32 cellular contexts compared by ENCODE assay signal in genomic region chr5:588406-588995, GRCh38.
"Had no signal": no experiment of that assay in that cellular context is flagged by ENCODE, and none has a peak within 500 bp of the region (broad histone marks: within the 10 kb centered on the region; RNA-seq: fewer than 3 reads in every experiment).

No MANE protein-coding gene starts in this region.

- H3K36me3 ChIP-seq: ascending aorta, esophagus muscularis mucosa, heart left ventricle, neural progenitor cell, right lobe of liver, thoracic aorta, vagina had no signal

- FAIRE-seq: kidney had no signal

- H3K9me3 ChIP-seq: esophagus muscularis mucosa, heart left ventricle, right lobe of liver, thoracic aorta, vagina had no signal

- ATAC-seq: foreskin keratinocyte; heart left ventricle; left colon; right lobe of liver; stimulated activated naive CD8-positive, alpha-beta T cell treated with anti-CD3 and anti-CD28 coated beads, Interleukin-15, Interleukin-2, amounts not matched to agents 100 U/mL and 50 U/mL, for 24 hours had no signal

- H3K27ac ChIP-seq: ascending aorta, esophagus muscularis mucosa, foreskin keratinocyte, heart left ventricle, neural progenitor cell, right lobe of liver, skin epidermis, thoracic aorta, vagina had no signal

- DNase-seq: activated CD4-positive, alpha-beta T cell treated with anti-CD3 and anti-CD28 coated beads for 4 hours; activated CD4-positive, alpha-beta T cell treated with anti-CD3 and anti-CD28 coated beads, Interleukin-2, amount 50 U/mL, for 4 hours; activated gamma-delta T cell; activated naive CD4-positive, alpha-beta T cell treated with anti-CD3 and anti-CD28 coated beads, Interleukin-2, amount 10 ng/mL, durations not matched to agents 7 days and 5 days; activated naive CD8-positive, alpha-beta T cell treated with anti-CD3 and anti-CD28 coated beads, Interleukin-2, amount 10 ng/mL, durations not matched to agents 7 days and 5 days; activated T-cell treated with anti-CD3 and anti-CD28 coated beads, Interleukin-2, amount 50 U/mL, for 1 hour; dermis blood vessel endothelial cell; effector CD4-positive, alpha-beta T cell; foreskin keratinocyte; heart left ventricle; hypothalamus; immature natural killer cell; kidney; left colon; mammary epithelial cell; naive B cell; right lobe of liver; stimulated activated CD4-positive, alpha-beta T cell treated with anti-CD3 and anti-CD28 coated beads, Interleukin-12 subunit alpha, Interleukin-12 subunit beta, amount 100 ng/mL, for 4 hours; stimulated activated CD4-positive, alpha-beta T cell treated with anti-CD3 and anti-CD28 coated beads, Interleukin-4, amount 100 ng/mL, for 1 hour; stimulated activated naive CD8-positive, alpha-beta T cell treated with anti-CD3 and anti-CD28 coated beads, Interleukin-15, Interleukin-2, amounts not matched to agents 100 U/mL and 50 U/mL, for 24 hours; T-helper 1 cell had no signal

- H3K4me3 Mint-ChIP-seq: activated naive CD4-positive, alpha-beta T cell treated with anti-CD3 and anti-CD28 coated beads, Interleukin-2, amount 10 ng/mL, durations not matched to agents 7 days and 5 days; activated naive CD8-positive, alpha-beta T cell treated with anti-CD3 and anti-CD28 coated beads, Interleukin-2, amount 10 ng/mL, durations not matched to agents 7 days and 5 days; activated T-helper 1 cell treated with anti-CD3 and anti-CD28 coated beads, Interleukin-12 subunit alpha, Interleukin-12 subunit beta, Interleukin-2, Interleukin-4 antibody, amounts not matched to agents 30 ng/mL and 10 ng/mL and 1 ng/mL, durations not matched to agents 14 hours and 24 hours and 36 hours; brain; immature natural killer cell; mesothelial cell of epicardium; naive B cell; neural progenitor cell; T-helper 2 cell treated with Interferon-gamma antibody and Interleukin-4, amounts not matched to agents 5 μg/mL and 100 μg/mL, for 36 hours; type B pancreatic cell had no signal

- H3K4me3 ChIP-seq: ascending aorta, esophagus muscularis mucosa, heart left ventricle, neural progenitor cell, right lobe of liver, skin epidermis, thoracic aorta, vagina had no signal

- H3K4me1 Mint-ChIP-seq: activated naive CD4-positive, alpha-beta T cell treated with anti-CD3 and anti-CD28 coated beads, Interleukin-2, amount 10 ng/mL, durations not matched to agents 7 days and 5 days; brain; mesothelial cell of epicardium; neural progenitor cell had no signal

- H3K36me3 Mint-ChIP-seq: activated naive CD4-positive, alpha-beta T cell treated with anti-CD3 and anti-CD28 coated beads, Interleukin-2, amount 10 ng/mL, durations not matched to agents 7 days and 5 days; activated naive CD8-positive, alpha-beta T cell treated with anti-CD3 and anti-CD28 coated beads, Interleukin-2, amount 10 ng/mL, durations not matched to agents 7 days and 5 days; brain; immature natural killer cell; mesothelial cell of epicardium; neural progenitor cell; type B pancreatic cell had no signal

- H3K27ac Mint-ChIP-seq: activated naive CD4-positive, alpha-beta T cell treated with anti-CD3 and anti-CD28 coated beads, Interleukin-2, amount 10 ng/mL, durations not matched to agents 7 days and 5 days; activated naive CD8-positive, alpha-beta T cell treated with anti-CD3 and anti-CD28 coated beads, Interleukin-2, amount 10 ng/mL, durations not matched to agents 7 days and 5 days; activated T-helper 1 cell treated with anti-CD3 and anti-CD28 coated beads, Interleukin-12 subunit alpha, Interleukin-12 subunit beta, Interleukin-2, Interleukin-4 antibody, amounts not matched to agents 30 ng/mL and 10 ng/mL and 1 ng/mL, durations not matched to agents 14 hours and 24 hours and 36 hours; brain; mesothelial cell of epicardium; naive B cell; neural progenitor cell; T-helper 2 cell treated with Interferon-gamma antibody and Interleukin-4, amounts not matched to agents 5 μg/mL and 100 μg/mL, for 36 hours; type B pancreatic cell had no signal

- H3K9me3 Mint-ChIP-seq: immature natural killer cell, mesothelial cell of epicardium, neural progenitor cell had no signal

- H3K27me3 ChIP-seq: ascending aorta, right lobe of liver, vagina had no signal

- H3K4me1 ChIP-seq: ascending aorta, esophagus muscularis mucosa, foreskin keratinocyte, heart left ventricle, neural progenitor cell, right lobe of liver, vagina had no signal
